12 cellular contexts compared by ENCODE assay signal in the genomic region with DNA sequence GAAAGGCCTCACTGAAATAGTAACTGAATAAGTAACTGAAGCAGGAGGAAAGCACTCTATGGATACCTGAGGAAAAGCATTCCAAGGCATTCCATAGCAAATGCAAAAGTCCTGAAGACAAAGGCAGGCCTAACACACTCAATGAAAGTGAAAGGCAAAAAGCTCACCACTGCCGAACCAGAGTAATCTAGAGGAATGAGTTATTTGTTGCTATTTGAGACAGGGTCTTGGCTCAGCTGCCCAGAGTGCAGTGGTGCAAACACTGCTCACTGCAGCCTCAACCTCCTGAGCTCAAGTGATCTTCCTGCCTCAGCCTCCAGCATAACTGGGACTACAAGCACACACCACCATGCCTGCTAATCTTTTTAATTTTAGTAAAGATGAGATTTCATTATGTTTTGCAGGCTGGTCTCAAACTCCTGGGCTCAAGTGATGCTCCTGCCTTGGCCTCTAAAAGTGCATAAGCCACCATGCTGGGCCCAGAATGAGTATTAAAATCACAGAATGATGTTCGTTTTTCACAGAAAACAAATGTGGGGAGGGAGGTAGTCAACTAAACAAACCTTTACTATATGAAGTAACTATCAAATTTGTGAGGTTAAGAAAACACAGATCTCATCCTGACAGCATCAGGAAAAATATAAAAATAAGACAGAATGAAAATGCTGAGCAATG. TPM values are rescaled to one million over a fixed set of nuclear protein-coding genes. Genes with fewer than 3 reads are reported as not detected.
DNase-seq lines count a peak whose midpoint lies in the region; ATAC-seq and TF ChIP-seq lines count a peak whose summit lies in the region.
"Had no signal": no experiment of that assay in that cellular context is flagged by ENCODE, and none has a peak within 500 bp of the region (broad histone marks: within the 10 kb centered on the region; RNA-seq: fewer than 3 reads in every experiment).

No MANE protein-coding gene starts in this region.

- peaks cover 24% of the 10 kb centered on the region for H3K4me1 Mint-ChIP-seq in GM23338

- H3K9me3 Mint-ChIP-seq in GM23338: no peaks in the 10 kb centered on the region
- H3K9me3 Mint-ChIP-seq: stimulated activated naive B cell treated with anti-CD40 and anti-IgM and Interleukin-4, amounts not matched to agents 10 μg/mL and 1 μg/mL and 100 μg/mL, for 72 hours had no signal

- H3K4me2 ChIP-seq in GM23338: peak overlapping the region; percentile 41

- H3K27me3 Mint-ChIP-seq in GM23338 (ENCODE audit: insufficient read depth, low read depth, poor library complexity): peaks cover 2% of the 10 kb centered on the region
- H3K27me3 Mint-ChIP-seq: stimulated activated naive B cell treated with anti-CD40 and anti-IgM and Interleukin-4, amounts not matched to agents 10 μg/mL and 1 μg/mL and 100 μg/mL, for 72 hours had no signal

- no peaks in the 10 kb centered on the region for H3K9me2 ChIP-seq in GM23338 (ENCODE audit: insufficient read depth)

- H3K9me3 ChIP-seq in upper lobe of right lung: no peaks in the 10 kb centered on the region
- H3K9me3 ChIP-seq: mucosa of descending colon had no signal

- intact Hi-C loops in upper lobe of right lung (cut with DNase I): no loop called here

- H3K79me2 ChIP-seq in GM23338 (replicated peaks; ENCODE audit: insufficient read depth): peaks cover 90% of the 10 kb centered on the region

- H3K36me3 Mint-ChIP-seq in GM23338 (ENCODE audit: low read depth): peaks cover 32% of the 10 kb centered on the region; the same call in 2 of the 3 replicates

- DNase-seq in GM23338 (ENCODE audit: low spot score) (peak; percentile 96), iPS-NIHi7 (ENCODE audit: extremely low spot score) (peak; percentile 74), HK-2 (ENCODE audit: unreplicated experiment) (no peak), upper lobe of right lung (no peak), NCI-H446 (lab: John Stamatoyannopoulos, UW) (no peak)
- DNase-seq in effector CD4-positive, alpha-beta T cell: no peak
- DNase-seq: mucosa of descending colon; PC-3; small intestine; stimulated activated naive B cell treated with anti-CD40 and anti-IgM and Interleukin-4, amounts not matched to agents 10 μg/mL and 1 μg/mL and 100 μg/mL, for 72 hours had no signal

- TF ChIP-seq CTCF in GM23338 (conservative IDR thresholded peaks at IDR 0.05; ENCODE audit: low read depth in 2 of 2) (no peak), upper lobe of right lung (IDR thresholded peaks at IDR 0.05) (no peak)

- ATAC-seq in GM18870 (IDR thresholded peaks at IDR 0.05; ENCODE audit: unreplicated experiment): peak; percentile 85
- ATAC-seq in GM23338: peak; percentile 98
- peak; percentile 75 for ATAC-seq in HG03565 (IDR thresholded peaks at IDR 0.05; ENCODE audit: unreplicated experiment)
- no peak for ATAC-seq in upper lobe of right lung
- ATAC-seq: mucosa of descending colon, PC-3 had no signal

- no peaks in the 10 kb centered on the region; the same call in 1 of the 2 replicates for H4K20me1 ChIP-seq in GM23338 (replicated peaks; ENCODE audit: insufficient read depth)

- peaks cover 7% of the 10 kb centered on the region; the same call in 1 of the 2 replicates for H3F3A ChIP-seq in GM23338 (replicated peaks; ENCODE audit: low read depth)

- H3K4me3 Mint-ChIP-seq in GM23338: peak overlapping the region; percentile 36; the same call in 1 of the 3 replicates
- H3K4me3 Mint-ChIP-seq: stimulated activated naive B cell treated with anti-CD40 and anti-IgM and Interleukin-4, amounts not matched to agents 10 μg/mL and 1 μg/mL and 100 μg/mL, for 72 hours had no signal

- H3K27ac ChIP-seq in GM23338 (ENCODE audit: low read depth) (peak overlapping the region; percentile 94), upper lobe of right lung (no peak overlapping the region)

- peak overlapping the region; percentile 93 for H3K27ac Mint-ChIP-seq in GM23338
- H3K27ac Mint-ChIP-seq: stimulated activated naive B cell treated with anti-CD40 and anti-IgM and Interleukin-4, amounts not matched to agents 10 μg/mL and 1 μg/mL and 100 μg/mL, for 72 hours had no signal

- H3K4me1 ChIP-seq in GM23338 (ENCODE audit: insufficient read depth): peaks cover 30% of the 10 kb centered on the region
- H3K4me1 ChIP-seq in upper lobe of right lung: no peaks in the 10 kb centered on the region

- no peak overlapping the region for H2AFZ ChIP-seq in GM23338

- H3K27me3 ChIP-seq in GM23338 (ENCODE audit: insufficient read depth): no peaks in the 10 kb centered on the region
- H3K27me3 ChIP-seq in upper lobe of right lung: no peaks in the 10 kb centered on the region

- no peaks in the 10 kb centered on the region for H3K36me3 ChIP-seq in GM23338 (ENCODE audit: insufficient read depth)
- H3K36me3 ChIP-seq in upper lobe of right lung: no peaks in the 10 kb centered on the region

- H3K4me3 ChIP-seq in GM23338 (no peak overlapping the region), upper lobe of right lung (no peak overlapping the region)
- H3K4me3 ChIP-seq: mucosa of descending colon had no signal

TF ChIP-seq in GM23338, 12 proteins besides CTCF, POLR2A, EP300 and RAD21 (continues in another document):
- TF ChIP-seq JUNB (IDR thresholded peaks at IDR 0.05; ENCODE audit: unreplicated experiment) (no peak), CREB1 (CRISPR knock-in tag; IDR thresholded peaks at IDR 0.05; ENCODE audit: low read depth) (0 out of 2 replicates have a peak, but pooled peaks have one; percentile 4), EZH2phosphoT487 (IDR thresholded peaks at IDR 0.05; ENCODE audit: unreplicated experiment) (no peak)
- TF ChIP-seq, protein P1, sequence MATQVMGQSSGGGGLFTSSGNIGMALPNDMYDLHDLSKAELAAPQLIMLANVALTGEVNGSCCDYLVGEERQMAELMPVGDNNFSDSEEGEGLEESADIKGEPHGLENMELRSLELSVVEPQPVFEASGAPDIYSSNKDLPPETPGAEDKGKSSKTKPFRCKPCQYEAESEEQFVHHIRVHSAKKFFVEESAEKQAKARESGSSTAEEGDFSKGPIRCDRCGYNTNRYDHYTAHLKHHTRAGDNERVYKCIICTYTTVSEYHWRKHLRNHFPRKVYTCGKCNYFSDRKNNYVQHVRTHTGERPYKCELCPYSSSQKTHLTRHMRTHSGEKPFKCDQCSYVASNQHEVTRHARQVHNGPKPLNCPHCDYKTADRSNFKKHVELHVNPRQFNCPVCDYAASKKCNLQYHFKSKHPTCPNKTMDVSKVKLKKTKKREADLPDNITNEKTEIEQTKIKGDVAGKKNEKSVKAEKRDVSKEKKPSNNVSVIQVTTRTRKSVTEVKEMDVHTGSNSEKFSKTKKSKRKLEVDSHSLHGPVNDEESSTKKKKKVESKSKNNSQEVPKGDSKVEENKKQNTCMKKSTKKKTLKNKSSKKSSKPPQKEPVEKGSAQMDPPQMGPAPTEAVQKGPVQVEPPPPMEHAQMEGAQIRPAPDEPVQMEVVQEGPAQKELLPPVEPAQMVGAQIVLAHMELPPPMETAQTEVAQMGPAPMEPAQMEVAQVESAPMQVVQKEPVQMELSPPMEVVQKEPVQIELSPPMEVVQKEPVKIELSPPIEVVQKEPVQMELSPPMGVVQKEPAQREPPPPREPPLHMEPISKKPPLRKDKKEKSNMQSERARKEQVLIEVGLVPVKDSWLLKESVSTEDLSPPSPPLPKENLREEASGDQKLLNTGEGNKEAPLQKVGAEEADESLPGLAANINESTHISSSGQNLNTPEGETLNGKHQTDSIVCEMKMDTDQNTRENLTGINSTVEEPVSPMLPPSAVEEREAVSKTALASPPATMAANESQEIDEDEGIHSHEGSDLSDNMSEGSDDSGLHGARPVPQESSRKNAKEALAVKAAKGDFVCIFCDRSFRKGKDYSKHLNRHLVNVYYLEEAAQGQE (IDR thresholded peaks at IDR 0.05; ENCODE audit: unreplicated experiment): no peak

RNA-seq across cellular contexts. Expression of a gene that starts 17.9 kb away (rescaled TPM):
- total RNA-seq in GM23338 (2014; rRNA removed; shearing (Covaris generic)): 54.1 and 54.2 TPM in 2 replicates
- 27.5 and 30.3 TPM in 2 replicates for polyA plus RNA-seq in GM23338 (2016; fragmentation: Nextera tagmentation; extraction: Ambion mirVana)
- 38.6 TPM for total RNA-seq in upper lobe of right lung

RNA-seq across cellular contexts. Expression of a gene that starts 18.0 kb away (rescaled TPM):
- total RNA-seq in GM23338 (2014; rRNA removed; shearing (Covaris generic)): 7.7 and 11.8 TPM in 2 replicates
- 9.9 and 11.8 TPM in 2 replicates for polyA plus RNA-seq in GM23338 (2016; fragmentation: Nextera tagmentation; extraction: Ambion mirVana)
- total RNA-seq in upper lobe of right lung: 3.1 TPM

Comparison
In these comparisons a context has a peak if more than half of its experiments do, and no peak if none do; other contexts are left out.
1. DNase-seq: peak in GM23338 (single experiment) and iPS-NIHi7 (single experiment); none in effector CD4-positive, alpha-beta T cell (single experiment), HK-2 (single experiment), upper lobe of right lung (single experiment) and NCI-H446 (0 of 2).